8 cellular contexts compared by ENCODE assay signal in genomic region chr10:129963831-129964501, GRCh38. TPM values are rescaled to one million over a fixed set of nuclear protein-coding genes. Genes with fewer than 3 reads are reported as not detected.
A peak's percentile ranks its signal among the peaks of the same experiment; 100 is the strongest.
DNase-seq lines count a peak whose midpoint lies in the region; ATAC-seq, FAIRE-seq and TF ChIP-seq lines count a peak whose summit lies in the region.

EBF3 (minus strand) TSS chr10:129964274; CDS start chr10:129963768, 506 bp downstream.

- H3K14ac ChIP-seq in H1 (ENCODE audit: insufficient read length) = no peak within 1 kb of the TSS

- ATAC-seq in HG03520 (IDR thresholded peaks at IDR 0.05; ENCODE audit: unreplicated experiment) (no peak), GM19328 (IDR thresholded peaks at IDR 0.05; ENCODE audit: unreplicated experiment) (no peak)

- H3K36me3 ChIP-seq in BLaER1 (no peaks in the 10 kb centered on the region), H1 (ENCODE audit: control insufficient read depth in 2 of 4, insufficient read depth in 4 of 4, low read length in 3 of 4) (peaks cover 0 to 10% (median 0%) of the 10 kb centered on the region in 4 experiments; a peak in 1 of 8 replicates), testis (ENCODE audit: low read depth, missing control alignments) (no peaks in the 10 kb centered on the region)

- no peak for TF ChIP-seq RAD21 in H1 (IDR thresholded peaks at IDR 0.05 in 1 of 2, conservative IDR thresholded peaks at IDR 0.05 in 1 of 2; ENCODE audit: low read depth in 2 of 2, low read length in 2 of 2)

- H3K27ac ChIP-seq in BLaER1 = no peak within 1 kb of the TSS
- H3K27ac ChIP-seq in H1 (ENCODE audit: low read depth, low read length) = no peak within 1 kb of the TSS
- H3K27ac ChIP-seq in testis = peak within 1 kb of the TSS in 1 of 2 donors; percentile 24

- no peak within 1 kb of the TSS for H3K56ac ChIP-seq in H1 (replicated peaks; ENCODE audit: insufficient read length, low read depth, low read length)

- H3K9me3 ChIP-seq in BLaER1 (0 out of 2 replicates have a peak, but pooled peaks cover 2% of the 10 kb centered on the region), H1 (ENCODE audit: insufficient read depth in 2 of 2, low read depth in 1 of 2, low read length in 1 of 2) (no peaks in the 10 kb centered on the region), testis (no peaks in the 10 kb centered on the region)

- H4K5ac ChIP-seq in H1 (ENCODE audit: insufficient read length, low read depth, low read length) = no peak within 1 kb of the TSS

- no peaks in the 10 kb centered on the region for H3K79me1 ChIP-seq in H1 (ENCODE audit: low read depth, low read length)

- peaks cover 100% of the 10 kb centered on the region for H3K27me3 ChIP-seq in BLaER1
- H3K27me3 ChIP-seq in H1 (replicated peaks in 1 of 4; ENCODE audit: control insufficient read depth in 3 of 4, extremely low read depth in 1 of 4, insufficient read depth in 3 of 4, low read length in 3 of 4) = peaks cover 86 to 98% (median 94%) of the 10 kb centered on the region in 4 experiments
- H3K27me3 ChIP-seq in testis = peaks cover 5% of the 10 kb centered on the region

- H3K9ac ChIP-seq in BLaER1 (no peak within 1 kb of the TSS), H1 (replicated peaks in 1 of 4; ENCODE audit: extremely low read depth in 1 of 4, low read depth in 3 of 4, low read length in 3 of 4) (no peak within 1 kb of the TSS)

- H4K8ac ChIP-seq in H1 (ENCODE audit: extremely low read depth, insufficient read depth, low read length) = peak within 1 kb of the TSS; percentile 42; the same call in 1 of the 2 replicates

- TF ChIP-seq EP300 in H1 (IDR thresholded peaks at IDR 0.05; ENCODE audit: borderline replicate concordance in 1 of 2, low read depth in 2 of 2, low read length in 2 of 2) = no peak

- CTCF ChIA-PET in H1 (lab: Charles Lee; ENCODE audit: partially characterized antibody) = interaction anchor here (1.0 to 1.1 kb wide), 2 partner anchors 10 to 86 kb away, joined by 3 to 4 read pairs; no protein-coding TSS in a partner anchor

- H3K4me2 ChIP-seq in BLaER1 (peak within 1 kb of the TSS; percentile 97), H1 (ENCODE audit: insufficient read depth in 1 of 2, low read depth in 2 of 2, low read length in 2 of 2) (peak within 1 kb of the TSS; percentile 80 to 88)

- no peak within 1 kb of the TSS for H2BK20ac ChIP-seq in H1 (ENCODE audit: low read length)

- no peak for TF ChIP-seq POLR2A in H1 (IDR thresholded peaks at IDR 0.05; ENCODE audit: control extremely low read depth in 1 of 2, low read depth in 2 of 2, low read length in 2 of 2)
- TF ChIP-seq POLR2A in testis (IDR thresholded peaks at IDR 0.05) = no peak

- H3K4ac ChIP-seq in H1 (replicated peaks; ENCODE audit: insufficient read length, low read depth, low read length) = no peak within 1 kb of the TSS

- H4K91ac ChIP-seq in H1 (replicated peaks; ENCODE audit: insufficient read length, low read length) = no peak within 1 kb of the TSS

- no peak within 1 kb of the TSS for H2BK120ac ChIP-seq in H1 (replicated peaks; ENCODE audit: low read depth, low read length)

- H4K20me1 ChIP-seq in BLaER1 (peaks cover 100% of the 10 kb centered on the region), H1 (replicated peaks in 1 of 2; ENCODE audit: control insufficient read depth in 1 of 2, insufficient read depth in 2 of 2, low read length in 2 of 2) (peaks cover 16 to 20% of the 10 kb centered on the region in 2 experiments)

- H3K23ac ChIP-seq in H1 (ENCODE audit: insufficient read length) = no peak within 1 kb of the TSS

- H3K79me2 ChIP-seq in H1 (ENCODE audit: control insufficient read depth in 1 of 2, insufficient read depth in 2 of 2, low read length in 2 of 2) = no peaks in the 10 kb centered on the region

- DNase-seq in HTR-8/SVneo (ENCODE audit: insufficient read length, low spot score) (peak; percentile 48), H1 (ENCODE audit: low read depth in 1 of 2, low spot score in 2 of 2) (peak in 1 of 2 experiments; percentile 91), mesenteric fat pad (ENCODE audit: low spot score) (no peak), testis (peak; percentile 70)
- peak; percentile 56 for DNase-seq in activated CD4-positive, alpha-beta T cell treated with anti-CD3 and anti-CD28 coated beads for 48 hours

- no peak within 1 kb of the TSS for H2BK5ac ChIP-seq in H1 (ENCODE audit: low read depth, low read length)

- peaks cover 27% of the 10 kb centered on the region; the same call in 1 of the 2 replicates for H3K23me2 ChIP-seq in H1 (ENCODE audit: low read depth, low read length)

- H2AFZ ChIP-seq in H1 (ENCODE audit: low read length) = no peak within 1 kb of the TSS

- no peak within 1 kb of the TSS for H2BK15ac ChIP-seq in H1 (ENCODE audit: low read length)

- WGBS in H1 (ENCODE audit: extremely low coverage in 1 of 2, insufficient coverage in 1 of 2, insufficient read length in 1 of 2, insufficient replicate concordance in 2 of 2, low coverage in 1 of 2, low lambda C conversion rate in 2 of 2, missing lambda C conversion rate in 1 of 2), 2 experiments = 1% methylated on average over 57 of the region's 106 CpGs; no CpG with 5 or more reads in 1 of the 2 experiments
- WGBS in testis, 2 donors = 0 to 1% methylated on average over 16 to 67 of the region's 106 CpGs

- no peak within 1 kb of the TSS for H3K18ac ChIP-seq in H1 (ENCODE audit: extremely low read depth, low read length)

- POLR2A ChIA-PET in H1 (lab: Charles Lee; ENCODE audit: partially characterized antibody) = no interaction called here

- no peak within 1 kb of the TSS for H2AK5ac ChIP-seq in H1 (ENCODE audit: low read depth, low read length)

- H3K4me1 ChIP-seq in BLaER1 = peaks cover 46% of the 10 kb centered on the region
- H3K4me1 ChIP-seq in H1 (replicated peaks in 1 of 4; ENCODE audit: control insufficient read depth in 3 of 4, insufficient read depth in 4 of 4, low read length in 3 of 4) = peaks cover 9 to 29% (median 18%) of the 10 kb centered on the region in 4 experiments
- H3K4me1 ChIP-seq in testis = no peaks in the 10 kb centered on the region

- no peak within 1 kb of the TSS for H2BK12ac ChIP-seq in H1 (ENCODE audit: low read depth, low read length)

- TF ChIP-seq CTCF in H1 (IDR thresholded peaks at IDR 0.05; ENCODE audit: control extremely low read depth in 1 of 3, insufficient read depth in 1 of 3, low read depth in 1 of 3, low read length in 3 of 3) (no peak), testis (IDR thresholded peaks at IDR 0.05) (no peak)

- FAIRE-seq in HTR-8/SVneo (lab: Jason Lieb, UNC) (no peak), H1 (lab: Jason Lieb, UNC) (no peak)

- H3K4me3 ChIP-seq in BLaER1 = peak within 1 kb of the TSS; percentile 67
- peak within 1 kb of the TSS; percentile 35 to 61 (median 39) for H3K4me3 ChIP-seq in H1 (ENCODE audit: extremely low read depth in 1 of 4, insufficient read depth in 2 of 4, low read depth in 3 of 4, low read length in 4 of 4)
- peak within 1 kb of the TSS; percentile 45 to 52 for H3K4me3 ChIP-seq in testis

- intact Hi-C loops in testis (cut with DNase I; ENCODE audit: low total_unique reads) = no loop called here

TF ChIP-seq in H1, 55 proteins besides CTCF, POLR2A, EP300 and RAD21 (continues in another document):
- TF ChIP-seq SUZ12 (IDR thresholded peaks at IDR 0.05; ENCODE audit: low read length) = no peak
- TF ChIP-seq NRF1 (IDR thresholded peaks at IDR 0.05; ENCODE audit: low read depth, low read length) = no peak
- no peak for TF ChIP-seq SP1 (IDR thresholded peaks at IDR 0.05; ENCODE audit: low read depth, low read length)
- no peak for TF ChIP-seq CBX8 (IDR thresholded peaks at IDR 0.05; ENCODE audit: borderline replicate concordance, low read depth, low read length)
- TF ChIP-seq CHD1 (IDR thresholded peaks at IDR 0.05; ENCODE audit: low read depth, low read length) = no peak
- TF ChIP-seq SIRT6 (IDR thresholded peaks at IDR 0.05; ENCODE audit: low read length) = no peak
- TF ChIP-seq TEAD4 (IDR thresholded peaks at IDR 0.05; ENCODE audit: low read depth, low read length) = no peak

RNA-seq across cellular contexts. Expression of gene EBF3, which starts in this region (rescaled TPM):
- 0.26 and 0.38 TPM in 2 replicates for total RNA-seq in H1 (2021; fragmentation: NEBNext Ultra II Directional; extraction: Animal tissue kit (Norgen Biotek cat#: 25700))
- polyA plus RNA-seq in H1 (2011; rRNA removed) (0.08 and 0.20 TPM in 2 replicates), testis (ENCODE audit: insufficient read depth, low read depth, low replicate concordance) (4.0 TPM)
- 0.31 TPM for polyA plus RNA-seq in H1 (2011; cell fraction: cytosol; rRNA removed)
- polyA plus RNA-seq in H1 (2011; cell fraction: nucleus; rRNA removed) = 0.40 TPM
- polyA plus RNA-seq in H1 (2012, experiment 1 of 2) = 0.07 to 0.15 TPM (median 0.12 TPM) in 4 replicates
- 0.07 TPM for polyA plus RNA-seq in H1 (2012, experiment 2 of 2)
- polyA plus RNA-seq in H1 (2013, experiment 1 of 2) = 0.10 TPM
- polyA plus RNA-seq in H1 (2013, experiment 2 of 2) = 0.09 TPM
- polyA minus RNA-seq in H1 (2011; rRNA and poly(A)+ RNA removed) = 0.76 TPM in 1 of 2 replicates, not detected in the other
- polyA minus RNA-seq in H1 (2011; cell fraction: cytosol; rRNA and poly(A)+ RNA removed) = not detected
- 0.30 TPM for polyA minus RNA-seq in H1 (2011; cell fraction: nucleus; rRNA and poly(A)+ RNA removed)
- total RNA-seq in mesenteric fat pad (28.6 TPM), testis (1 to 10 TPM; 6.0 to 7.6 TPM)
